Comparison of ENCODE assay signal across 10 cellular contexts in the genomic region with DNA sequence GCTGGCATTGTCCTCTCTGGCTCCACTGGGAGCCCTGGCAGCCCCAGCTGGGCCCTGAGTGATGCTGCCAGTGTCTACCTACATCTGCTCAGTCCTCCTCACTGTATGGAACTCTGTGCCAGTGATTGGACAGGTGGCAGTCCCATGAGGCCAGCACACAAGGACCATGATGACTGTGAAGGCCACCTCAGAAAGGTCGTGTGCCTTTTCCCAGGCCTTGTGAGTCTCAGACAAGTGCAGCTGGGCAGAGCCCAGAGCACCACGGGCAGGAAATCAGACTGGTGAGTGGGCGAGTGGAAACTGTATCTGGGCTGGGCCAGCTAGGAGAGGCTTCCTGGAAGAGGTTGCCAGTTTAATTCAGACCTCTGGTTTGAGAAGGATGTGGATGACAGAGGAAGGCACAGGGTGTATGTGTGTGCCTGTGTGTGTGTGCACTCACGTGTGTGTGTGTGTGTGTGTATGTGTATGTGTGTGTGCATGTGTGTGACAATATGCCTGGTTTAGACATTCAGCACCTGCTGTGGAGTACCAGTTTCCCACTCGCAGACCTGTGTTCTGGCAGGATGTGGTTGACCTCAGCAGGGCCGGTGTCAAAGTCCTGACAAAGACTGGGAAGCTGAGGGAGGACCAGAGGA. TPM values are rescaled to one million over a fixed set of nuclear protein-coding genes. Genes with fewer than 3 reads are reported as not detected.
DNase-seq lines count a peak whose midpoint lies in the region; ATAC-seq and TF ChIP-seq lines count a peak whose summit lies in the region.
"Had no signal": no experiment of that assay in that cellular context is flagged by ENCODE, and none has a peak within 500 bp of the region (broad histone marks: within the 10 kb centered on the region; RNA-seq: fewer than 3 reads in every experiment).

No MANE protein-coding gene starts in this region.

- H3K36me3 ChIP-seq in MG63 (no peaks in the 10 kb centered on the region; the same call in none of the 2 replicates), GM23338 (ENCODE audit: insufficient read depth) (no peaks in the 10 kb centered on the region)

- peaks cover 23% of the 10 kb centered on the region for H3K36me3 Mint-ChIP-seq in GM23338 (ENCODE audit: low read depth)

- no peak overlapping the region for H3K27ac Mint-ChIP-seq in GM23338

- H3K4me2 ChIP-seq in GM23338 = no peak overlapping the region
- H3K4me2 ChIP-seq: KMS-11 had no signal

- no peak overlapping the region; the same call in 2 of the 3 replicates for H3K4me3 Mint-ChIP-seq in GM23338

- H3K4me1 ChIP-seq in GM23338 (ENCODE audit: insufficient read depth) = peaks cover 16% of the 10 kb centered on the region

- no peak for ATAC-seq in HG03280 (IDR thresholded peaks at IDR 0.05; ENCODE audit: unreplicated experiment)
- ATAC-seq in HG02840 (IDR thresholded peaks at IDR 0.05; ENCODE audit: low FRiP score, unreplicated experiment) = no peak
- no peak for ATAC-seq in GM23338

- H2AFZ ChIP-seq in GM23338 = no peak overlapping the region

- peaks cover 24% of the 10 kb centered on the region for H3K79me2 ChIP-seq in GM23338 (replicated peaks; ENCODE audit: insufficient read depth)

- TF ChIP-seq CTCF in GM23338 (conservative IDR thresholded peaks at IDR 0.05; ENCODE audit: low read depth in 2 of 2) = no peak

- H3K27ac ChIP-seq in GM23338 (ENCODE audit: low read depth) = no peak overlapping the region
- H3K27ac ChIP-seq: 22Rv1, KMS-11 had no signal

- H3F3A ChIP-seq in GM23338 (replicated peaks; ENCODE audit: low read depth) = no peaks in the 10 kb centered on the region; the same call in 1 of the 2 replicates

- H3K4me3 ChIP-seq in MG63 (no peak overlapping the region), GM23338 (no peak overlapping the region)

- H4K20me1 ChIP-seq in GM23338 (replicated peaks; ENCODE audit: insufficient read depth) = no peaks in the 10 kb centered on the region; the same call in 1 of the 2 replicates

- no peaks in the 10 kb centered on the region for H3K9me2 ChIP-seq in GM23338 (ENCODE audit: insufficient read depth)

- no peaks in the 10 kb centered on the region for H3K27me3 ChIP-seq in MG63
- H3K27me3 ChIP-seq in GM23338 (ENCODE audit: insufficient read depth) = no peaks in the 10 kb centered on the region

- H3K27me3 Mint-ChIP-seq in GM23338 (ENCODE audit: insufficient read depth, low read depth, poor library complexity) = peaks cover 16% of the 10 kb centered on the region

- no peaks in the 10 kb centered on the region for H3K9me3 ChIP-seq in MG63

- peak; percentile 6 for DNase-seq in NCI-H2196 (lab: John Stamatoyannopoulos, UW; ENCODE audit: unreplicated experiment)
- no peak for DNase-seq in NCI-H2196 treated with DMSO at 0.1 percent for 48 hours (lab: John Stamatoyannopoulos, UW; ENCODE audit: unreplicated experiment)
- DNase-seq in MG63 = peak; percentile 51
- DNase-seq in dermis blood vessel endothelial cell = peak; percentile 66
- DNase-seq in stimulated activated naive CD4-positive, alpha-beta T cell treated with Interleukin-2 at 50 U/mL for 16 hours (lab: John Stamatoyannopoulos, UW) = peak; percentile 44
- no peak for DNase-seq in GM23338 (ENCODE audit: low spot score)

- no peaks in the 10 kb centered on the region for H3K9me3 Mint-ChIP-seq in GM23338

- H3K4me1 Mint-ChIP-seq in GM23338 = peaks cover 37% of the 10 kb centered on the region

TF ChIP-seq in GM23338, 12 proteins besides CTCF, POLR2A, EP300 and RAD21 (continues in another document):
- TF ChIP-seq, protein P1, sequence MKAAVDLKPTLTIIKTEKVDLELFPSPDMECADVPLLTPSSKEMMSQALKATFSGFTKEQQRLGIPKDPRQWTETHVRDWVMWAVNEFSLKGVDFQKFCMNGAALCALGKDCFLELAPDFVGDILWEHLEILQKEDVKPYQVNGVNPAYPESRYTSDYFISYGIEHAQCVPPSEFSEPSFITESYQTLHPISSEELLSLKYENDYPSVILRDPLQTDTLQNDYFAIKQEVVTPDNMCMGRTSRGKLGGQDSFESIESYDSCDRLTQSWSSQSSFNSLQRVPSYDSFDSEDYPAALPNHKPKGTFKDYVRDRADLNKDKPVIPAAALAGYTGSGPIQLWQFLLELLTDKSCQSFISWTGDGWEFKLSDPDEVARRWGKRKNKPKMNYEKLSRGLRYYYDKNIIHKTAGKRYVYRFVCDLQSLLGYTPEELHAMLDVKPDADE (IDR thresholded peaks at IDR 0.05) = no peak
- TF ChIP-seq NANOG (IDR thresholded peaks at IDR 0.05; ENCODE audit: borderline replicate concordance) = no peak
- TF ChIP-seq, protein P2, sequence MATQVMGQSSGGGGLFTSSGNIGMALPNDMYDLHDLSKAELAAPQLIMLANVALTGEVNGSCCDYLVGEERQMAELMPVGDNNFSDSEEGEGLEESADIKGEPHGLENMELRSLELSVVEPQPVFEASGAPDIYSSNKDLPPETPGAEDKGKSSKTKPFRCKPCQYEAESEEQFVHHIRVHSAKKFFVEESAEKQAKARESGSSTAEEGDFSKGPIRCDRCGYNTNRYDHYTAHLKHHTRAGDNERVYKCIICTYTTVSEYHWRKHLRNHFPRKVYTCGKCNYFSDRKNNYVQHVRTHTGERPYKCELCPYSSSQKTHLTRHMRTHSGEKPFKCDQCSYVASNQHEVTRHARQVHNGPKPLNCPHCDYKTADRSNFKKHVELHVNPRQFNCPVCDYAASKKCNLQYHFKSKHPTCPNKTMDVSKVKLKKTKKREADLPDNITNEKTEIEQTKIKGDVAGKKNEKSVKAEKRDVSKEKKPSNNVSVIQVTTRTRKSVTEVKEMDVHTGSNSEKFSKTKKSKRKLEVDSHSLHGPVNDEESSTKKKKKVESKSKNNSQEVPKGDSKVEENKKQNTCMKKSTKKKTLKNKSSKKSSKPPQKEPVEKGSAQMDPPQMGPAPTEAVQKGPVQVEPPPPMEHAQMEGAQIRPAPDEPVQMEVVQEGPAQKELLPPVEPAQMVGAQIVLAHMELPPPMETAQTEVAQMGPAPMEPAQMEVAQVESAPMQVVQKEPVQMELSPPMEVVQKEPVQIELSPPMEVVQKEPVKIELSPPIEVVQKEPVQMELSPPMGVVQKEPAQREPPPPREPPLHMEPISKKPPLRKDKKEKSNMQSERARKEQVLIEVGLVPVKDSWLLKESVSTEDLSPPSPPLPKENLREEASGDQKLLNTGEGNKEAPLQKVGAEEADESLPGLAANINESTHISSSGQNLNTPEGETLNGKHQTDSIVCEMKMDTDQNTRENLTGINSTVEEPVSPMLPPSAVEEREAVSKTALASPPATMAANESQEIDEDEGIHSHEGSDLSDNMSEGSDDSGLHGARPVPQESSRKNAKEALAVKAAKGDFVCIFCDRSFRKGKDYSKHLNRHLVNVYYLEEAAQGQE (IDR thresholded peaks at IDR 0.05; ENCODE audit: unreplicated experiment) = no peak
- TF ChIP-seq STAT1 (IDR thresholded peaks at IDR 0.05; ENCODE audit: unreplicated experiment) = no peak

RNA-seq across cellular contexts. Expression of a gene that starts 7.0 kb away (rescaled TPM):
- total RNA-seq in MG63 (2014; rRNA removed; shearing (Covaris generic); ENCODE audit: low replicate concordance) = 23.7 and 33.4 TPM in 2 replicates
- 9.2 and 11.9 TPM in 2 replicates for total RNA-seq in dermis blood vessel endothelial cell
- total RNA-seq in GM23338 (2014; rRNA removed; shearing (Covaris generic)) = 44.9 and 51.1 TPM in 2 replicates
- 16.5 and 17.2 TPM in 2 replicates for polyA plus RNA-seq in GM23338 (2016; fragmentation: Nextera tagmentation; extraction: Ambion mirVana)

RNA-seq across cellular contexts. Expression of a gene that starts 12.4 kb away (rescaled TPM):
- total RNA-seq in MG63 (2014; rRNA removed; shearing (Covaris generic); ENCODE audit: low replicate concordance) = 0.20 TPM in 1 of 2 replicates, not detected in the other
- total RNA-seq in dermis blood vessel endothelial cell = 0.37 and 0.51 TPM in 2 replicates
- 2.7 and 3.6 TPM in 2 replicates for total RNA-seq in GM23338 (2014; rRNA removed; shearing (Covaris generic))
- polyA plus RNA-seq in GM23338 (2016; fragmentation: Nextera tagmentation; extraction: Ambion mirVana) = 2.1 and 2.2 TPM in 2 replicates

RNA-seq across cellular contexts. Expression of a gene that starts 50.8 kb away (rescaled TPM):
- total RNA-seq in MG63 (2014; rRNA removed; shearing (Covaris generic); ENCODE audit: low replicate concordance) = 0.26 TPM in 1 of 2 replicates, not detected in the other
- under 0.01 TPM in 1 of 2 replicates, not detected in the other for total RNA-seq in dermis blood vessel endothelial cell
- total RNA-seq in GM23338 (2014; rRNA removed; shearing (Covaris generic)) = 5.6 and 6.1 TPM in 2 replicates
- 2.2 and 2.4 TPM in 2 replicates for polyA plus RNA-seq in GM23338 (2016; fragmentation: Nextera tagmentation; extraction: Ambion mirVana)

RNA-seq across cellular contexts. Expression of a gene that starts 54.6 kb away (rescaled TPM):
- 4.3 and 23.3 TPM in 2 replicates for total RNA-seq in MG63 (2014; rRNA removed; shearing (Covaris generic); ENCODE audit: low replicate concordance)
- 8.1 and 13.3 TPM in 2 replicates for total RNA-seq in dermis blood vessel endothelial cell
- total RNA-seq in GM23338 (2014; rRNA removed; shearing (Covaris generic)) = 5.6 and 8.5 TPM in 2 replicates
- 10.1 and 11.0 TPM in 2 replicates for polyA plus RNA-seq in GM23338 (2016; fragmentation: Nextera tagmentation; extraction: Ambion mirVana)

RNA-seq across cellular contexts. Expression of a gene that starts 56.4 kb away (rescaled TPM):
- 5.0 and 20.1 TPM in 2 replicates for total RNA-seq in MG63 (2014; rRNA removed; shearing (Covaris generic); ENCODE audit: low replicate concordance)
- total RNA-seq in dermis blood vessel endothelial cell = 2.7 and 3.6 TPM in 2 replicates
- total RNA-seq in GM23338 (2014; rRNA removed; shearing (Covaris generic)) = 7.7 and 10.3 TPM in 2 replicates
- 2.4 TPM in 2 replicates for polyA plus RNA-seq in GM23338 (2016; fragmentation: Nextera tagmentation; extraction: Ambion mirVana)

Comparison
In these comparisons a context has a peak if more than half of its experiments do, and no peak if none do; other contexts are left out.
1. DNase-seq: peak in NCI-H2196 (single experiment), MG63 (single experiment), dermis blood vessel endothelial cell (single experiment) and stimulated activated naive CD4-positive, alpha-beta T cell treated with Interleukin-2 at 50 U/mL for 16 hours (single experiment); none in NCI-H2196 treated with DMSO at 0.1 percent for 48 hours (single experiment) and GM23338 (single experiment).